ENCODE assay signal across 3 cellular contexts in genomic region chr1:188277771-188278170, GRCh38.
"Had no signal": no experiment of that assay in that cellular context is flagged by ENCODE, and none has a peak within 500 bp of the region (broad histone marks: within the 10 kb centered on the region; RNA-seq: fewer than 3 reads in every experiment).

No MANE protein-coding gene starts in this region.

- ATAC-seq: GM12878 had no signal

- H3K4me3 ChIP-seq: GM12878 had no signal

- DNase-seq: GDM1, GF-D8 had no signal
